Comparison of ENCODE assay signal across 19 cellular contexts in genomic region chr2:74954500-74954874, GRCh38.
"Had no signal": no experiment of that assay in that cellular context is flagged by ENCODE, and none has a peak within 500 bp of the region (broad histone marks: within the 10 kb centered on the region; RNA-seq: fewer than 3 reads in every experiment).

No MANE protein-coding gene starts in this region.

- H3K27ac Mint-ChIP-seq: activated CD8-positive, alpha-beta memory T cell treated with anti-CD3 and anti-CD28 coated beads, Interleukin-2, amount 10 ng/mL, durations not matched to agents 7 days and 5 days; activated CD8-positive, alpha-beta T cell treated with anti-CD3 and anti-CD28 coated beads for 36 hours; activated naive CD4-positive, alpha-beta T cell treated with anti-CD3 and anti-CD28 coated beads, Interleukin-2, amount 10 ng/mL, durations not matched to agents 7 days and 5 days; brain; natural killer cell treated with Interleukin-12 subunit alpha and Interleukin-12 subunit beta and Interleukin-15 and Interleukin-18, amount 100 ng/mL, for 72 hours had no signal

- H3K4me3 Mint-ChIP-seq: activated CD8-positive, alpha-beta memory T cell treated with anti-CD3 and anti-CD28 coated beads, Interleukin-2, amount 10 ng/mL, durations not matched to agents 7 days and 5 days; activated CD8-positive, alpha-beta T cell treated with anti-CD3 and anti-CD28 coated beads for 36 hours; activated naive CD4-positive, alpha-beta T cell treated with anti-CD3 and anti-CD28 coated beads, Interleukin-2, amount 10 ng/mL, durations not matched to agents 7 days and 5 days; brain; effector memory CD8-positive, alpha-beta T cell; natural killer cell treated with Interleukin-12 subunit alpha and Interleukin-12 subunit beta and Interleukin-15 and Interleukin-18, amount 100 ng/mL, for 72 hours had no signal

- H3K27me3 Mint-ChIP-seq: activated CD8-positive, alpha-beta T cell treated with anti-CD3 and anti-CD28 coated beads for 36 hours; effector memory CD8-positive, alpha-beta T cell had no signal

- H3K9me3 Mint-ChIP-seq: effector memory CD8-positive, alpha-beta T cell; natural killer cell treated with Interleukin-12 subunit alpha and Interleukin-12 subunit beta and Interleukin-15 and Interleukin-18, amount 100 ng/mL, for 72 hours had no signal

- DNase-seq: activated CD4-positive, alpha-beta T cell treated with anti-CD3 and anti-CD28 coated beads, Interleukin-2, amount 50 U/mL, for 1 hour; activated CD8-positive, alpha-beta memory T cell treated with anti-CD3 and anti-CD28 coated beads, Interleukin-2, amount 10 ng/mL, durations not matched to agents 7 days and 5 days; activated CD8-positive, alpha-beta T cell treated with anti-CD3 and anti-CD28 coated beads for 36 hours; activated effector memory CD4-positive, alpha-beta T cell treated with Interleukin-2 at 50 U/mL for 16 hours; activated naive CD4-positive, alpha-beta T cell treated with anti-CD3 and anti-CD28 coated beads, Interleukin-2, amount 10 ng/mL, durations not matched to agents 7 days and 5 days; activated T-cell treated with anti-CD3 and anti-CD28 coated beads, Interleukin-2, amount 50 U/mL, for 48 hours; cortex of kidney; effector memory CD8-positive, alpha-beta T cell; erythroblast; gastrocnemius medialis; glutamatergic neuron; left lung; lower lobe of right lung; mesendoderm; right cardiac atrium; stimulated activated CD4-positive, alpha-beta T cell treated with anti-CD3 and anti-CD28 coated beads, Interleukin-15, amount 100 ng/mL, for 24 hours; stimulated activated CD4-positive, alpha-beta T cell treated with anti-CD3 and anti-CD28 coated beads, Interleukin-2, amount 100 ng/mL, for 24 hours had no signal

- ATAC-seq: activated CD8-positive, alpha-beta memory T cell treated with anti-CD3 and anti-CD28 coated beads, Interleukin-2, amount 10 ng/mL, durations not matched to agents 7 days and 5 days; activated CD8-positive, alpha-beta T cell treated with anti-CD3 and anti-CD28 coated beads for 36 hours; effector memory CD8-positive, alpha-beta T cell; gastrocnemius medialis; left lung; lower lobe of right lung; natural killer cell treated with Interleukin-12 subunit alpha and Interleukin-12 subunit beta and Interleukin-15 and Interleukin-18, amount 100 ng/mL, for 72 hours; right cardiac atrium had no signal
